In the genomic region with DNA sequence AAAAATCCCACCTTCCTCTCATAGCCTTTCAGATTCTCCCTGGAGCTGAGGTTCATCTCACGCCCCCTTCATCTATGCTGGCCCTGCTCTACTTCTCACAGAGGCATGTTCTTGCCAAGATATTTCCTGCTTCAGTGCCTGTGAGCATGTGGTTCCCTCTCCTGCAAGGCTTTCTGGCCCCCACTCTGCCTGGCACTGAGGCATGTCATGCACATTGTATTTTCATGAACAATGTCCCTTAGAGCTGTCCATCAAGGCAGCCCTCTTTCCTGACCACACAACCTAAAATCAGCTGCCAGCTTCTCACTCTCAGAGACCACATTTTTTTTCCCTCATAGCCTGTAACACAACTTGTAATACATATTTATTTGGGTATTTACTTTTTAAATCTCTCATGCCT, we compare ENCODE assay signal across 16 cellular contexts. TPM values are rescaled to one million over a fixed set of nuclear protein-coding genes. Genes with fewer than 3 reads are reported as not detected.
DNase-seq lines count a peak whose midpoint lies in the region; ATAC-seq and TF ChIP-seq lines count a peak whose summit lies in the region.
"Had no signal": no experiment of that assay in that cellular context is flagged by ENCODE, and none has a peak within 500 bp of the region (broad histone marks: within the 10 kb centered on the region; RNA-seq: fewer than 3 reads in every experiment).

No MANE protein-coding gene starts in this region.

- H3K4me3 ChIP-seq in NB4 (ENCODE audit: low read depth, low read length): peak overlapping the region; percentile 37
- H3K4me3 ChIP-seq in epithelial cell of proximal tubule (ENCODE audit: low read depth, low read length): no peak overlapping the region
- H3K4me3 ChIP-seq in neutrophil (ENCODE audit: low read depth in 1 of 2, low read length in 1 of 2): peak overlapping the region in 1 of 2 experiments; percentile 53
- no peak overlapping the region for H3K4me3 ChIP-seq in stomach
- no peak overlapping the region for H3K4me3 ChIP-seq in H7 (ENCODE audit: insufficient read depth, low read depth, low read length)
- H3K4me3 ChIP-seq: thoracic aorta had no signal

- TF ChIP-seq POLR2A in NB4 (IDR thresholded peaks at IDR 0.05; ENCODE audit: extremely low read depth, insufficient read length) (no peak), stomach (IDR thresholded peaks at IDR 0.05) (no peak)

- ATAC-seq in HG03442 (IDR thresholded peaks at IDR 0.05; ENCODE audit: unreplicated experiment): no peak
- ATAC-seq: activated naive CD4-positive, alpha-beta T cell treated with anti-CD3 and anti-CD28 coated beads, Interleukin-2, amount 50 U/mL, for 72 hours had no signal

- peaks cover 46 to 49% of the 10 kb centered on the region in 2 experiments for H3K4me1 ChIP-seq in neutrophil (ENCODE audit: control insufficient read depth in 1 of 2, insufficient read depth in 1 of 2, low read depth in 1 of 2, low read length in 1 of 2)
- H3K4me1 ChIP-seq in stomach: peaks cover 0 to 9% (median 4%) of the 10 kb centered on the region in 4 donors

- 75 to 100% (median 86%) methylated on average over 1 of the region's 1 CpG for WGBS in stomach, 5 donors

- no peak for TF ChIP-seq EP300 in stomach (IDR thresholded peaks at IDR 0.05)

- H3K27me3 ChIP-seq in neutrophil: no peaks in the 10 kb centered on the region
- H3K27me3 ChIP-seq in stomach: no peaks in the 10 kb centered on the region
- no peaks in the 10 kb centered on the region for H3K27me3 ChIP-seq in H7 (ENCODE audit: control insufficient read depth, insufficient read depth, low read length)

- no peak for TF ChIP-seq CTCF in NB4 (IDR thresholded peaks at IDR 0.05; ENCODE audit: low read depth, low read length)
- TF ChIP-seq CTCF in epithelial cell of proximal tubule (conservative IDR thresholded peaks at IDR 0.05; ENCODE audit: low read depth, low read length): no peak
- TF ChIP-seq CTCF in neutrophil (IDR thresholded peaks at IDR 0.05): no peak
- TF ChIP-seq CTCF in stomach (IDR thresholded peaks at IDR 0.05): no peak

- intact Hi-C loops in stomach (cut with DNase I; ENCODE audit: low total_unique reads): loop anchor here (10.0 kb wide), 1 partner anchor 91 kb away; no protein-coding TSS in a partner anchor

- no peaks in the 10 kb centered on the region for H3K9me3 ChIP-seq in neutrophil
- H3K9me3 ChIP-seq in stomach: no peaks in the 10 kb centered on the region
- H3K9me3 ChIP-seq: thoracic aorta had no signal

- H3K27ac ChIP-seq in neutrophil (peak overlapping the region; percentile 94), stomach (no peak overlapping the region)
- H3K27ac ChIP-seq: thoracic aorta had no signal

- H3K36me3 ChIP-seq in neutrophil (no peaks in the 10 kb centered on the region), stomach (no peaks in the 10 kb centered on the region), H7 (replicated peaks; ENCODE audit: control insufficient read depth, insufficient read depth, low read length) (no peaks in the 10 kb centered on the region)
- H3K36me3 ChIP-seq: thoracic aorta had no signal

- peak; percentile 60 for DNase-seq in DMS53 treated with DMSO at 0.1 percent for 48 hours (lab: John Stamatoyannopoulos, UW; ENCODE audit: unreplicated experiment)
- peak; percentile 51 for DNase-seq in NB4 (ENCODE audit: low read depth)
- peak; percentile 74 for DNase-seq in epithelial cell of proximal tubule (ENCODE audit: low read depth)
- DNase-seq in NCI-H2107 treated with DMSO at 0.1 percent for 48 hours (lab: John Stamatoyannopoulos, UW; ENCODE audit: unreplicated experiment): no peak
- no peak for DNase-seq in stomach
- DNase-seq in H7: no peak
- DNase-seq: COR-L47, GOT3, hypothalamus, NCI-H1436, NCI-H2171 treated with DMSO at 0.1 percent for 48 hours, T1000 had no signal

RNA-seq across cellular contexts. Expression of a gene that starts 18.0 kb away (rescaled TPM):
- total RNA-seq in epithelial cell of proximal tubule (9.5 and 17.6 TPM in 2 replicates), stomach (10 to 100 TPM in 4 of 5 donors, 1 to 10 TPM in 1; 5.8 to 45.2 (median 19.7) TPM)
- polyA plus RNA-seq in stomach: 10 to 100 TPM in 1 of 3 donors, 1 to 10 TPM in 2; 4.8 to 14.4 (median 6.6) TPM
- total RNA-seq in H7 (2014; rRNA removed; shearing (Covaris generic)): 10.7 and 16.2 TPM in 2 replicates

Comparison
In these comparisons a context has a peak if more than half of its experiments do, and no peak if none do; other contexts are left out.
1. DNase-seq: peak in DMS53 treated with DMSO at 0.1 percent for 48 hours (single experiment), NB4 (single experiment) and epithelial cell of proximal tubule (single experiment); none in NCI-H2107 treated with DMSO at 0.1 percent for 48 hours (single experiment), stomach (single experiment) and H7 (single experiment).